26 cellular contexts compared by ENCODE assay signal in genomic region chr9:36971935-36972488, GRCh38.
DNase-seq lines count a peak whose midpoint lies in the region; ATAC-seq, FAIRE-seq and TF ChIP-seq lines count a peak whose summit lies in the region.
"Had no signal": no experiment of that assay in that cellular context is flagged by ENCODE, and none has a peak within 500 bp of the region (broad histone marks: within the 10 kb centered on the region; RNA-seq: fewer than 3 reads in every experiment).

No MANE protein-coding gene starts in this region.

- H3K56ac ChIP-seq in H1 (replicated peaks; ENCODE audit: insufficient read length, low read depth, low read length): no peak overlapping the region

- no peak overlapping the region for H3K27ac ChIP-seq in HepG2 (ENCODE audit: extremely low read length, insufficient read depth, low read length)
- H3K27ac ChIP-seq in right lobe of liver: no peak overlapping the region
- no peak overlapping the region for H3K27ac ChIP-seq in H1 (ENCODE audit: low read depth, low read length)
- no peak overlapping the region for H3K27ac ChIP-seq in vagina
- H3K27ac ChIP-seq: PC-9 had no signal

- no peak overlapping the region for H4K91ac ChIP-seq in H1 (replicated peaks; ENCODE audit: insufficient read length, low read length)

- H2BK5ac ChIP-seq in H1 (ENCODE audit: low read depth, low read length): no peak overlapping the region

- CTCF ChIA-PET in HepG2 (lab: Yijun Ruan, JAX; ENCODE audit: low intra/inter-chr PET ratio, low total read pairs): no interaction called here
- CTCF ChIA-PET in H1 (lab: Charles Lee; ENCODE audit: partially characterized antibody): interaction anchor here (0.7 to 10.5 kb wide), 10 partner anchors 8 to 98 kb away, joined by 3 to 92 read pairs (median 4); no protein-coding TSS in a partner anchor
- CTCF ChIA-PET in Caco-2 (lab: Charles Lee): no interaction called here

- no peak overlapping the region for H3K18ac ChIP-seq in H1 (ENCODE audit: extremely low read depth, low read length)

- H3K36me3 ChIP-seq in HepG2 (replicated peaks in 1 of 2; ENCODE audit: control insufficient read depth in 1 of 2, insufficient read depth in 2 of 2, low read length in 2 of 2) (no peaks in the 10 kb centered on the region), right lobe of liver (no peaks in the 10 kb centered on the region), H1 (ENCODE audit: control insufficient read depth in 2 of 4, insufficient read depth in 4 of 4, low read length in 3 of 4) (no peaks in the 10 kb centered on the region), Caco-2 (ENCODE audit: control insufficient read depth, insufficient read depth, low read length) (no peaks in the 10 kb centered on the region), vagina (no peaks in the 10 kb centered on the region)

- TF ChIP-seq POLR2A in HepG2 (IDR thresholded peaks at IDR 0.05; ENCODE audit: insufficient read depth in 1 of 2, low read depth in 2 of 2, low read length in 2 of 2) (no peak), right lobe of liver (IDR thresholded peaks at IDR 0.05) (no peak), H1 (IDR thresholded peaks at IDR 0.05; ENCODE audit: control extremely low read depth in 1 of 2, low read depth in 2 of 2, low read length in 2 of 2) (no peak), vagina (IDR thresholded peaks at IDR 0.05) (no peak)

- no peak overlapping the region for H3K4me2 ChIP-seq in HepG2 (ENCODE audit: low read depth, low read length)
- H3K4me2 ChIP-seq in H1 (ENCODE audit: insufficient read depth in 1 of 2, low read depth in 2 of 2, low read length in 2 of 2): no peak overlapping the region
- H3K4me2 ChIP-seq: PC-9 had no signal

- H3K9ac ChIP-seq in HepG2 (ENCODE audit: insufficient read depth, low read depth, low read length) (no peak overlapping the region), H1 (replicated peaks in 1 of 4; ENCODE audit: extremely low read depth in 1 of 4, low read depth in 3 of 4, low read length in 3 of 4) (no peak overlapping the region)

- H4K8ac ChIP-seq in H1 (ENCODE audit: extremely low read depth, insufficient read depth, low read length): no peak overlapping the region

- no peaks in the 10 kb centered on the region for H4K20me1 ChIP-seq in HepG2 (ENCODE audit: insufficient read depth, low read length)
- H4K20me1 ChIP-seq in H1 (replicated peaks in 1 of 2; ENCODE audit: control insufficient read depth in 1 of 2, insufficient read depth in 2 of 2, low read length in 2 of 2): no peaks in the 10 kb centered on the region

- no peak for FAIRE-seq in HepG2 (lab: Jason Lieb, UNC)
- FAIRE-seq in H1 (lab: Jason Lieb, UNC): no peak
- FAIRE-seq: G401.6, H54, K562 had no signal

- TF ChIP-seq CTCF in HepG2 (CRISPR knock-in tag; IDR thresholded peaks at IDR 0.05): no peak
- TF ChIP-seq CTCF in right lobe of liver (IDR thresholded peaks at IDR 0.05): no peak
- TF ChIP-seq CTCF in H1 (IDR thresholded peaks at IDR 0.05; ENCODE audit: control extremely low read depth in 1 of 3, insufficient read depth in 1 of 3, low read depth in 1 of 3, low read length in 3 of 3): no peak
- TF ChIP-seq CTCF in osteocyte (IDR thresholded peaks at IDR 0.05): no peak
- no peak for TF ChIP-seq CTCF in Caco-2 (IDR thresholded peaks at IDR 0.05; ENCODE audit: insufficient read depth in 1 of 2, low read depth in 1 of 2, low read length in 1 of 2, severe bottlenecking in 1 of 2, unreplicated experiment in 1 of 2)
- TF ChIP-seq CTCF in vagina (IDR thresholded peaks at IDR 0.05): no peak

- H3K14ac ChIP-seq in H1 (ENCODE audit: insufficient read length): no peak overlapping the region

- peaks cover 46% of the 10 kb centered on the region for H3K27me3 Mint-ChIP-seq in osteocyte (ENCODE audit: unreplicated experiment)
- peaks cover 6% of the 10 kb centered on the region for H3K27me3 Mint-ChIP-seq in Caco-2 (ENCODE audit: insufficient read depth, unreplicated experiment)

- H3K79me2 ChIP-seq in HepG2 (ENCODE audit: insufficient read depth, low read length): no peaks in the 10 kb centered on the region
- no peaks in the 10 kb centered on the region for H3K79me2 ChIP-seq in H1 (ENCODE audit: control insufficient read depth in 1 of 2, insufficient read depth in 2 of 2, low read length in 2 of 2)

- BruUV-seq in HepG2 (replicated peaks; lab: Mats Ljungman, UMichigan) (no TSS peak), Caco-2 (replicated peaks; lab: Mats Ljungman, UMichigan) (no TSS peak)

- no peaks in the 10 kb centered on the region for H3K4me1 Mint-ChIP-seq in osteocyte (ENCODE audit: unreplicated experiment)
- no peaks in the 10 kb centered on the region for H3K4me1 Mint-ChIP-seq in Caco-2 (ENCODE audit: low read depth, unreplicated experiment)

- H3K27ac Mint-ChIP-seq in osteocyte (ENCODE audit: unreplicated experiment): no peak overlapping the region
- no peak overlapping the region for H3K27ac Mint-ChIP-seq in Caco-2 (ENCODE audit: unreplicated experiment)

- TF ChIP-seq RAD21 in HepG2 (CRISPR knock-in tag; IDR thresholded peaks at IDR 0.05) (no peak), H1 (IDR thresholded peaks at IDR 0.05 in 1 of 2, conservative IDR thresholded peaks at IDR 0.05 in 1 of 2; ENCODE audit: low read depth in 2 of 2, low read length in 2 of 2) (no peak)

- H3K79me1 ChIP-seq in H1 (ENCODE audit: low read depth, low read length): no peaks in the 10 kb centered on the region

- H2BK120ac ChIP-seq in H1 (replicated peaks; ENCODE audit: low read depth, low read length): no peak overlapping the region

- intact Hi-C loops in HepG2 (cut with micrococcal nuclease; ENCODE audit: unreplicated experiment) (loop anchor here (5.0 kb wide), 1 partner anchor 100 kb away; no protein-coding TSS in a partner anchor), right lobe of liver (cut with DNase I) (no loop called here), Caco-2 (cut with micrococcal nuclease; ENCODE audit: unreplicated experiment) (no loop called here), vagina (cut with DNase I) (no loop called here)

- H3K4me1 ChIP-seq in HepG2 (ENCODE audit: insufficient read depth, low read length) (peaks cover 32% of the 10 kb centered on the region), right lobe of liver (no peaks in the 10 kb centered on the region), H1 (replicated peaks in 1 of 4; ENCODE audit: control insufficient read depth in 3 of 4, insufficient read depth in 4 of 4, low read length in 3 of 4) (no peaks in the 10 kb centered on the region), Caco-2 (no peaks in the 10 kb centered on the region), vagina (no peaks in the 10 kb centered on the region)

- DNase-seq in HepG2 (ENCODE audit: low spot score): no peak
- DNase-seq in right lobe of liver: no peak
- peak in 1 of 2 experiments; percentile 39 for DNase-seq in H1 (ENCODE audit: low read depth in 1 of 2, low spot score in 2 of 2)
- peak; percentile 65 for DNase-seq in osteocyte (ENCODE audit: extremely low spot score, unreplicated experiment)
- DNase-seq in Caco-2: no peak
- no peak for DNase-seq in Ammon's horn (ENCODE audit: low spot score)
- DNase-seq in vagina (ENCODE audit: extremely low spot score in 2 of 2): no peak
- DNase-seq: 8988T; ACHN; C1 segment of cervical spinal cord; CD4-positive, alpha-beta memory T cell; COR-L47; NCI-H1105; NCI-H1436 treated with DMSO at 0.1 percent for 48 hours; NCI-H187 treated with DMSO at 0.1 percent for 48 hours; NCI-H2171 treated with DMSO at 0.1 percent for 48 hours; NCI-H345; NCI-H524 treated with DMSO at 0.1 percent for 48 hours; NCI-H774; PC-9; Right ventricle myocardium superior; RPMI8226 had no signal

- no peaks in the 10 kb centered on the region for H3K9me3 Mint-ChIP-seq in osteocyte (ENCODE audit: unreplicated experiment)
- H3K9me3 Mint-ChIP-seq in Caco-2 (ENCODE audit: unreplicated experiment): no peaks in the 10 kb centered on the region
- H3K9me3 Mint-ChIP-seq: CD4-positive, alpha-beta memory T cell had no signal

- H2AFZ ChIP-seq in HepG2 (ENCODE audit: low read length): no peak overlapping the region
- no peak overlapping the region for H2AFZ ChIP-seq in H1 (ENCODE audit: low read length)
- H2AFZ ChIP-seq: PC-9 had no signal

- no peak overlapping the region for H4K5ac ChIP-seq in H1 (ENCODE audit: insufficient read length, low read depth, low read length)

- no peak overlapping the region for H2BK15ac ChIP-seq in H1 (ENCODE audit: low read length)

- no peaks in the 10 kb centered on the region for H3K36me3 Mint-ChIP-seq in osteocyte (ENCODE audit: unreplicated experiment)
- H3K36me3 Mint-ChIP-seq in Caco-2 (ENCODE audit: insufficient read depth, unreplicated experiment): no peaks in the 10 kb centered on the region
- H3K36me3 Mint-ChIP-seq: CD4-positive, alpha-beta memory T cell had no signal

- whole genome bisulfite sequencing in HepG2 (ENCODE audit: low lambda C conversion rate): 51% methylated on average over 3 of the region's 4 CpGs
- WGBS in right lobe of liver (ENCODE audit: insufficient coverage, low coverage, low lambda C conversion rate, missing lambda C conversion rate): 90% methylated on average over 2 of the region's 4 CpGs
- WGBS in H1 (ENCODE audit: extremely low coverage in 1 of 2, insufficient coverage in 1 of 2, insufficient read length in 1 of 2, insufficient replicate concordance in 2 of 2, low coverage in 1 of 2, low lambda C conversion rate in 2 of 2, missing lambda C conversion rate in 1 of 2), 2 experiments: 60% methylated on average over 4 of the region's 4 CpGs; no CpG with 5 or more reads in 1 of the 2 experiments

- no peak overlapping the region for H3K23ac ChIP-seq in H1 (ENCODE audit: insufficient read length)

- no peak overlapping the region for H2AK5ac ChIP-seq in H1 (ENCODE audit: low read depth, low read length)

- H2BK20ac ChIP-seq in H1 (ENCODE audit: low read length): no peak overlapping the region

- H3K4me3 Mint-ChIP-seq in osteocyte (ENCODE audit: unreplicated experiment): no peak overlapping the region
- H3K4me3 Mint-ChIP-seq in Caco-2 (ENCODE audit: unreplicated experiment): no peak overlapping the region
- H3K4me3 Mint-ChIP-seq: CD4-positive, alpha-beta memory T cell had no signal

- TF ChIP-seq EP300 in HepG2 (IDR thresholded peaks at IDR 0.05; ENCODE audit: low read depth in 2 of 2, low read length in 2 of 2) (no peak), HepG2 (CRISPR knock-in tag; IDR thresholded peaks at IDR 0.05; ENCODE audit: borderline replicate concordance) (no peak), H1 (IDR thresholded peaks at IDR 0.05; ENCODE audit: borderline replicate concordance in 1 of 2, low read depth in 2 of 2, low read length in 2 of 2) (no peak)

- POLR2A ChIA-PET in HepG2 (lab: Yijun Ruan, JAX): no interaction called here
- POLR2A ChIA-PET in H1 (lab: Charles Lee; ENCODE audit: partially characterized antibody): interaction anchor here (0.9 kb wide), 1 partner anchor 15 kb away, joined by 3 read pairs; no protein-coding TSS in a partner anchor
- POLR2A ChIA-PET in Caco-2 (lab: Charles Lee): no interaction called here

- no peaks in the 10 kb centered on the region for H3K23me2 ChIP-seq in H1 (ENCODE audit: low read depth, low read length)

- ATAC-seq in HepG2: no peak
- no peak for ATAC-seq in right lobe of liver
- no peak for ATAC-seq in HG03460 (IDR thresholded peaks at IDR 0.05; ENCODE audit: unreplicated experiment)
- ATAC-seq: K562 had no signal

- in situ Hi-C loops in HepG2 (cut with HindIII; ENCODE audit: extremely low pct_ligation_motif_present, low pct_unique_long_range_greater_than_20kb): loop anchor here (10.0 kb wide), 1 partner anchor 87 kb away; no protein-coding TSS in a partner anchor

- H3K9me3 ChIP-seq in HepG2 (ENCODE audit: low read length) (no peaks in the 10 kb centered on the region), right lobe of liver (no peaks in the 10 kb centered on the region), H1 (ENCODE audit: insufficient read depth in 2 of 2, low read depth in 1 of 2, low read length in 1 of 2) (no peaks in the 10 kb centered on the region), Caco-2 (no peaks in the 10 kb centered on the region), vagina (no peaks in the 10 kb centered on the region)

- no peak overlapping the region for H2BK12ac ChIP-seq in H1 (ENCODE audit: low read depth, low read length)

- no peaks in the 10 kb centered on the region; a peak in 1 of 5 replicates for H3K27me3 ChIP-seq in HepG2 (ENCODE audit: control insufficient read depth in 1 of 2, insufficient read depth in 2 of 2, low read length in 2 of 2)
- no peaks in the 10 kb centered on the region for H3K27me3 ChIP-seq in right lobe of liver
- peaks cover 0 to 3% (median under 1%) of the 10 kb centered on the region in 4 experiments; a peak in 1 of 7 replicates for H3K27me3 ChIP-seq in H1 (replicated peaks in 1 of 4; ENCODE audit: control insufficient read depth in 3 of 4, extremely low read depth in 1 of 4, insufficient read depth in 3 of 4, low read length in 3 of 4)
- H3K27me3 ChIP-seq in Caco-2 (replicated peaks; ENCODE audit: control insufficient read depth, insufficient read depth, low read length): no peaks in the 10 kb centered on the region
- H3K27me3 ChIP-seq in vagina: no peaks in the 10 kb centered on the region

- no peak overlapping the region for H3K4ac ChIP-seq in H1 (replicated peaks; ENCODE audit: insufficient read length, low read depth, low read length)

- H3K4me3 ChIP-seq in HepG2 (replicated peaks in 1 of 3; ENCODE audit: insufficient read depth in 1 of 3, low read depth in 2 of 3, low read length in 3 of 3) (no peak overlapping the region), right lobe of liver (no peak overlapping the region), H1 (ENCODE audit: extremely low read depth in 1 of 4, insufficient read depth in 2 of 4, low read depth in 3 of 4, low read length in 4 of 4) (no peak overlapping the region), Caco-2 (ENCODE audit: low read depth, low read length) (no peak overlapping the region), vagina (no peak overlapping the region)
- H3K4me3 ChIP-seq: K562, PC-9 had no signal

Comparison
In these comparisons a context has a peak if more than half of its experiments do, and no peak if none do; other contexts are left out.
1. Of the 41 proteins assayed by ChIP-seq in both HepG2 and H1: peak only in HepG2: none; only in H1: TBP; in both: none; in neither: 40.